ENCODE assay signal across 8 cellular contexts in the genomic region with DNA sequence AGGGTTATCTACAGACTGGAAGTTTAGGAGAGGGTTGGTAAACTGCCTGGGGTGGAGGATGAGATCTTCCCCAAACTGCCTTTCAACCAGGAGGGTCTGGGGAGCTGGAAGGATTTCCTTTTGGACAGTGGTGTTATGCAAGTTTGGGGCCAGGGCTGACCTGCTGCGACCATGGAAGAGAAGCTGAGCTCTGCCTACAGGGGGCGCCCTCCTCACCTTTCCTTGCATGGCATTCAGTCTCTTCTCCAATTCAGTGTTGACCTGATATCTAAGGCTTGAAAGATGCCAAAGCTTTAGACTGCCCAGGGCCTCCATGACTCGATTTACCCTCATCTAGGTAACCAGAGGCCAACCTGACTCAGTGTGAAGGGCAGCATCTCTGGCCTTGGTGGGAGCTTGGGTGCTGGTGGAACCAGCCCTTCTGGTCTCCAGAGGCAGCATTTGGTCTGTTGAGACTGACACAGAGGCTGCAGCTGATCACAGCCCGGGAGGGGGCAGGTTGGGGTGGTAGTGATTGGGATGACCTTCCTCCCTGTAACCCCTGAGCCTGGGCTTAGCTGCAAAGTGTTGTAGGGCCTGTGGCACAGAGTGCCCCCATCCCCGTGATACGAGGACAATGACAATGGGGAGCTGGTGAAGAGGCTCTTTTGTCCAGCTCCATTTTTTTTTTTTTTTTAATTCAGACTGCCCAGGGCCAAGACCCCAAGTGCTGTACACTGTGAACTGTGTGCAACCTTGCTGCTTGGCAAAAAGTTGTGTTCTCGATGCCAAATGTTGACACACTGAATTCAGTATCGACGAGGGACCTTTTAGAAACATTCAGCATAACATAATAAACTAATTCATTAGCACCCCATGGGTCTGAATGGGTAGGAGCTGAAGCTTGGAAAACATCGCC.
DNase-seq lines count a peak whose midpoint lies in the region; ATAC-seq and TF ChIP-seq lines count a peak whose summit lies in the region.

No MANE protein-coding gene starts in this region.

- H3K4me3 ChIP-seq in lower lobe of right lung (no peak overlapping the region), esophagus muscularis mucosa (no peak overlapping the region)

- intact Hi-C loops in lower lobe of right lung (cut with DNase I) (no loop called here), esophagus muscularis mucosa (cut with DNase I) (no loop called here)

- ATAC-seq in lower lobe of right lung (no peak), HG03097 (IDR thresholded peaks at IDR 0.05; ENCODE audit: low FRiP score, unreplicated experiment) (no peak)

- H3K27me3 ChIP-seq in lower lobe of right lung (ENCODE audit: low read depth), result peaks cover 6% of the 10 kb centered on the region
- H3K27me3 ChIP-seq in esophagus muscularis mucosa, result peaks cover 0 to 74% (median 0%) of the 10 kb centered on the region in 4 donors

- H3K27ac ChIP-seq in lower lobe of right lung (no peak overlapping the region), esophagus muscularis mucosa (replicated peaks in 1 of 4) (peak overlapping the region in 2 of 4 donors; percentile 11 to 27)

- no peak for TF ChIP-seq EP300 in esophagus muscularis mucosa (IDR thresholded peaks at IDR 0.05)

- H3K4me1 ChIP-seq in lower lobe of right lung, result no peaks in the 10 kb centered on the region
- peaks cover 0 to 8% (median 0%) of the 10 kb centered on the region in 4 donors for H3K4me1 ChIP-seq in esophagus muscularis mucosa

- in situ Hi-C loops in SK-MEL-5 (cut with HindIII; ENCODE audit: low pct_unique_long_range_greater_than_20kb, low sequenced_read_pairs), result no loop called here

- WGBS in esophagus muscularis mucosa, result 39% methylated on average over 10 of the region's 10 CpGs

- no peak for TF ChIP-seq POLR2A in esophagus muscularis mucosa (IDR thresholded peaks at IDR 0.05; ENCODE audit: low read depth)

- DNase-seq in DMS153 (lab: John Stamatoyannopoulos, UW), result peak; percentile 25
- peak; percentile 38 for DNase-seq in GM20000 (ENCODE audit: low spot score)
- peak; percentile 32 for DNase-seq in SK-MEL-5 (ENCODE audit: low read depth, low spot score)
- peak; percentile 28 for DNase-seq in lower lobe of right lung
- DNase-seq in islet precursor cell, result no peak
- DNase-seq in esophagus muscularis mucosa (ENCODE audit: extremely low spot score), result no peak
- DNase-seq in SKM-1 treated with dmso at 0.1 percent for 144 hours (lab: John Stamatoyannopoulos, UW; ENCODE audit: unreplicated experiment), result no peak

- H3K36me3 ChIP-seq in lower lobe of right lung (no peaks in the 10 kb centered on the region), esophagus muscularis mucosa (no peaks in the 10 kb centered on the region)

- no peaks in the 10 kb centered on the region for H3K9me3 ChIP-seq in lower lobe of right lung
- H3K9me3 ChIP-seq in esophagus muscularis mucosa, result no peaks in the 10 kb centered on the region

- TF ChIP-seq CTCF in GM20000 (IDR thresholded peaks at IDR 0.05; ENCODE audit: extremely low read depth, missing control alignments) (peak; percentile 61), lower lobe of right lung (IDR thresholded peaks at IDR 0.05) (peak; percentile 24), esophagus muscularis mucosa (IDR thresholded peaks at IDR 0.05) (no peak)

Comparison
In these comparisons a context has a peak if more than half of its experiments do, and no peak if none do; other contexts are left out.
1. DNase-seq: peak in DMS153 (single experiment), GM20000 (single experiment), SK-MEL-5 (single experiment) and lower lobe of right lung (single experiment); none in islet precursor cell (single experiment), esophagus muscularis mucosa (single experiment) and SKM-1 treated with dmso at 0.1 percent for 144 hours (single experiment).
2. CTCF ChIP-seq: peak in GM20000 (single experiment) and lower lobe of right lung (single experiment); none in esophagus muscularis mucosa (0 of 3).